ENCODE assay signal across 8 cellular contexts in the genomic region with DNA sequence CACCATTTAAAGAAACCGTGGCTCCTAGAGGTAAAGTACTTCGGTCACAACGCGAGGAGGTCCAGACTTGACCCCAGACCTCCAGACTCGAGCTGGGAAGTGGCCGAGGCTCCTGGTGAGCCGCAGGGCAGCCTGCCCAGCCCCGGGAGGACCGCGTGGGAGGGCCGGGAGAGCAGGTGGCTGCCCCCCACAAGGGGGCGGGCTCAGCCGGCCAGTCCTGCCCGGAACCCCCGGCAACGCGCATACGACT. TPM values are rescaled to one million over a fixed set of nuclear protein-coding genes. Genes with fewer than 3 reads are reported as not detected.
A peak's percentile ranks its signal among the peaks of the same experiment; 100 is the strongest.
DNase-seq lines count a peak whose midpoint lies in the region; ATAC-seq and TF ChIP-seq lines count a peak whose summit lies in the region.

Gene SLC27A2, plus strand, starts transcription at position 214 of the 250 bp plus-strand sequence. CDS start 232 bp downstream, outside the sequence.

- no peaks in the 10 kb centered on the region for H3K9me3 Mint-ChIP-seq in activated CD4-positive, alpha-beta T cell treated with anti-CD3 and anti-CD28 coated beads, Interleukin-2, amount 10 ng/mL, durations not matched to agents 7 days and 5 days
- H3K9me3 Mint-ChIP-seq in endothelial cell (ENCODE audit: unreplicated experiment) (no peaks in the 10 kb centered on the region), natural killer cell (no peaks in the 10 kb centered on the region)

- H3K36me3 Mint-ChIP-seq in activated CD4-positive, alpha-beta T cell treated with anti-CD3 and anti-CD28 coated beads, Interleukin-2, amount 10 ng/mL, durations not matched to agents 7 days and 5 days (ENCODE audit: low read depth): peaks cover 2% of the 10 kb centered on the region
- peaks cover 3% of the 10 kb centered on the region for H3K36me3 Mint-ChIP-seq in endothelial cell (ENCODE audit: low read depth, unreplicated experiment)
- H3K36me3 Mint-ChIP-seq in natural killer cell: no peaks in the 10 kb centered on the region

- POLR2A ChIA-PET in activated CD4-positive, alpha-beta T cell treated with anti-CD3 and anti-CD28 coated beads, Interleukin-2, amount 10 ng/mL, durations not matched to agents 7 days and 5 days (lab: Charles Lee): interaction anchor here (0.6 kb wide), 1 partner anchor 59 kb away, joined by 4 read pairs; no protein-coding TSS in a partner anchor

- ATAC-seq in HG02885 (IDR thresholded peaks at IDR 0.05; ENCODE audit: poor library complexity, unreplicated experiment) (peak; percentile 66), natural killer cell (peak; percentile 65 to 76 (median 68))

- H3K27ac Mint-ChIP-seq in activated CD4-positive, alpha-beta T cell treated with anti-CD3 and anti-CD28 coated beads, Interleukin-2, amount 10 ng/mL, durations not matched to agents 7 days and 5 days: peak within 1 kb of the TSS; percentile 92
- no peak within 1 kb of the TSS for H3K27ac Mint-ChIP-seq in endothelial cell (ENCODE audit: unreplicated experiment)
- H3K27ac Mint-ChIP-seq in natural killer cell: peak within 1 kb of the TSS in 1 of 2 donors; percentile 81

- peak; percentile 49 for TF ChIP-seq CTCF in endothelial cell (IDR thresholded peaks at IDR 0.05; ENCODE audit: unreplicated experiment)
- peak; percentile 33 for TF ChIP-seq CTCF in natural killer cell (IDR thresholded peaks at IDR 0.05)

- DNase-seq in activated CD4-positive, alpha-beta T cell treated with anti-CD3 and anti-CD28 coated beads, Interleukin-2, amount 10 ng/mL, durations not matched to agents 7 days and 5 days: no peak
- DNase-seq in activated CD4-positive, alpha-beta T cell treated with anti-CD3 and anti-CD28 coated beads for 4 hours: no peak
- peak; percentile 55 for DNase-seq in RKO (ENCODE audit: low spot score)
- no peak for DNase-seq in endothelial cell (ENCODE audit: low spot score)
- DNase-seq in natural killer cell: no peak
- DNase-seq in AG20443 (ENCODE audit: low spot score): no peak
- no peak for DNase-seq in stimulated activated naive CD4-positive, alpha-beta T cell treated with Interleukin-2 at 50 U/mL for 16 hours (lab: John Stamatoyannopoulos, UW)

- peak within 1 kb of the TSS; percentile 93 for H3K4me3 Mint-ChIP-seq in activated CD4-positive, alpha-beta T cell treated with anti-CD3 and anti-CD28 coated beads, Interleukin-2, amount 10 ng/mL, durations not matched to agents 7 days and 5 days
- peak within 1 kb of the TSS; percentile 82 for H3K4me3 Mint-ChIP-seq in endothelial cell (ENCODE audit: unreplicated experiment)
- peak within 1 kb of the TSS; percentile 93 for H3K4me3 Mint-ChIP-seq in natural killer cell

- intact Hi-C loops in natural killer cell (cut with micrococcal nuclease): loop anchor here (1.0 to 5.0 kb wide), 2 partner anchors 80 to 134 kb away; no protein-coding TSS in a partner anchor

- H3K27me3 Mint-ChIP-seq in activated CD4-positive, alpha-beta T cell treated with anti-CD3 and anti-CD28 coated beads, Interleukin-2, amount 10 ng/mL, durations not matched to agents 7 days and 5 days: no peaks in the 10 kb centered on the region
- H3K27me3 Mint-ChIP-seq in endothelial cell (ENCODE audit: unreplicated experiment) (peaks cover 9% of the 10 kb centered on the region), natural killer cell (ENCODE audit: low read depth in 2 of 2) (peaks cover 17 to 39% of the 10 kb centered on the region in 2 donors)

- CTCF ChIA-PET in activated CD4-positive, alpha-beta T cell treated with anti-CD3 and anti-CD28 coated beads, Interleukin-2, amount 10 ng/mL, durations not matched to agents 7 days and 5 days (lab: Charles Lee): interaction anchor here (1.2 to 2.0 kb wide), 2 partner anchors 77 to 134 kb away, joined by 6 to 8 read pairs; no protein-coding TSS in a partner anchor

- peaks cover 43% of the 10 kb centered on the region for H3K4me1 Mint-ChIP-seq in activated CD4-positive, alpha-beta T cell treated with anti-CD3 and anti-CD28 coated beads, Interleukin-2, amount 10 ng/mL, durations not matched to agents 7 days and 5 days
- H3K4me1 Mint-ChIP-seq in endothelial cell (ENCODE audit: unreplicated experiment): peaks cover 7% of the 10 kb centered on the region
- peaks cover 14 to 20% of the 10 kb centered on the region in 2 donors for H3K4me1 Mint-ChIP-seq in natural killer cell

RNA-seq across cellular contexts. Expression of gene SLC27A2, which starts in this region (rescaled TPM):
- 10 to 100 TPM in 1 of 2 experiments, 1 to 10 TPM in 1; 9.9 to 11.4 TPM for total RNA-seq in activated CD4-positive, alpha-beta T cell treated with anti-CD3 and anti-CD28 coated beads, Interleukin-2, amount 10 ng/mL, durations not matched to agents 7 days and 5 days
- total RNA-seq in endothelial cell (ENCODE audit: unreplicated experiment) (0.51 TPM), natural killer cell (1 to 10 TPM in 1 of 3 donors, under 1 TPM in 2; 0.47 to 2.7 (median 0.50) TPM)
